26 cellular contexts compared by ENCODE assay signal in genomic region chr12:58458093-58458492, GRCh38.
"Had no signal": no experiment of that assay in that cellular context is flagged by ENCODE, and none has a peak within 500 bp of the region (broad histone marks: within the 10 kb centered on the region; RNA-seq: fewer than 3 reads in every experiment).

No MANE protein-coding gene starts in this region.

- H3K36me3 ChIP-seq: gastroesophageal sphincter, pancreas, thyroid gland, upper lobe of right lung had no signal

- ATAC-seq: activated CD4-positive, CD25-positive, alpha-beta regulatory T cell treated with anti-CD3 and anti-CD28 coated beads, Interleukin-2, amount 50 U/mL, for 24 hours; activated CD8-positive, alpha-beta memory T cell treated with anti-CD3 and anti-CD28 coated beads, Interleukin-2, amount 10 ng/mL, durations not matched to agents 7 days and 5 days; activated CD8-positive, alpha-beta T cell treated with anti-CD3 and anti-CD28 coated beads for 36 hours; body of pancreas; effector memory CD8-positive, alpha-beta T cell; esophagus mucosa; gastroesophageal sphincter; left cardiac atrium; pancreas; psoas muscle; right cardiac atrium; stimulated activated naive CD8-positive, alpha-beta T cell treated with anti-CD3 and anti-CD28 coated beads, Interleukin-15, Interleukin-2, amounts not matched to agents 100 U/mL and 50 U/mL, for 24 hours; upper lobe of right lung had no signal

- H3K27me3 ChIP-seq: body of pancreas, gastroesophageal sphincter, pancreas, thyroid gland, upper lobe of right lung had no signal

- H3K4me1 ChIP-seq: body of pancreas, gastroesophageal sphincter, pancreas, psoas muscle, thyroid gland, upper lobe of right lung had no signal

- H3K27ac ChIP-seq: body of pancreas, dorsolateral prefrontal cortex, gastroesophageal sphincter, pancreas, psoas muscle, thyroid gland, upper lobe of right lung, VCaP had no signal

- H3K9me3 ChIP-seq: body of pancreas, gastroesophageal sphincter, pancreas, psoas muscle, thyroid gland, upper lobe of right lung had no signal

- H3K4me3 ChIP-seq: body of pancreas, dorsolateral prefrontal cortex, gastroesophageal sphincter, pancreas, psoas muscle, thyroid gland, upper lobe of right lung had no signal

- DNase-seq: activated CD4-positive, alpha-beta T cell treated with anti-CD3 and anti-CD28 coated beads, Interleukin-2, amount 10 ng/mL, durations not matched to agents 7 days and 5 days; activated CD8-positive, alpha-beta memory T cell treated with anti-CD3 and anti-CD28 coated beads, Interleukin-2, amount 10 ng/mL, durations not matched to agents 7 days and 5 days; activated CD8-positive, alpha-beta T cell treated with anti-CD3 and anti-CD28 coated beads for 36 hours; activated effector memory CD4-positive, alpha-beta T cell treated with anti-CD3 and anti-CD28 coated beads, Interleukin-2, amount 50 U/mL, for 16 hours; activated naive CD4-positive, alpha-beta T cell treated with anti-CD3 and anti-CD28 coated beads, Interleukin-2, amount 10 ng/mL, durations not matched to agents 7 days and 5 days; activated T-cell treated with anti-CD3 and anti-CD28 coated beads for 4 hours; body of pancreas; central memory CD4-positive, alpha-beta T cell; dorsolateral prefrontal cortex; effector memory CD8-positive, alpha-beta T cell; head of caudate nucleus; hypothalamus; left cardiac atrium; nephron progenitor cell; pancreas; psoas muscle; right cardiac atrium; stimulated activated CD4-positive, alpha-beta T cell treated with anti-CD3 and anti-CD28 coated beads, Interleukin-12 subunit alpha, Interleukin-12 subunit beta, amount 100 ng/mL, for 4 hours; stimulated activated CD4-positive, alpha-beta T cell treated with anti-CD3 and anti-CD28 coated beads, Interleukin-4, amount 100 ng/mL, for 4 hours; stimulated activated naive CD8-positive, alpha-beta T cell treated with anti-CD3 and anti-CD28 coated beads, Interleukin-15, Interleukin-2, amounts not matched to agents 100 U/mL and 50 U/mL, for 24 hours; thyroid gland; upper lobe of right lung had no signal
